1 cellular context compared by ENCODE assay signal in genomic region chr14:94867931-94868597, GRCh38.
TF ChIP-seq lines count a peak whose summit lies in the region.

No MANE protein-coding gene starts in this region.

TF ChIP-seq in H1, 55 proteins besides CTCF, POLR2A, EP300 and RAD21 (continued from another document):
- TF ChIP-seq, protein P1, sequence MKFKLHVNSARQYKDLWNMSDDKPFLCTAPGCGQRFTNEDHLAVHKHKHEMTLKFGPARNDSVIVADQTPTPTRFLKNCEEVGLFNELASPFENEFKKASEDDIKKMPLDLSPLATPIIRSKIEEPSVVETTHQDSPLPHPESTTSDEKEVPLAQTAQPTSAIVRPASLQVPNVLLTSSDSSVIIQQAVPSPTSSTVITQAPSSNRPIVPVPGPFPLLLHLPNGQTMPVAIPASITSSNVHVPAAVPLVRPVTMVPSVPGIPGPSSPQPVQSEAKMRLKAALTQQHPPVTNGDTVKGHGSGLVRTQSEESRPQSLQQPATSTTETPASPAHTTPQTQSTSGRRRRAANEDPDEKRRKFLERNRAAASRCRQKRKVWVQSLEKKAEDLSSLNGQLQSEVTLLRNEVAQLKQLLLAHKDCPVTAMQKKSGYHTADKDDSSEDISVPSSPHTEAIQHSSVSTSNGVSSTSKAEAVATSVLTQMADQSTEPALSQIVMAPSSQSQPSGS (IDR thresholded peaks at IDR 0.05; ENCODE audit: low read length): no peak
